Comparison of ENCODE assay signal across 1 cellular context in the genomic region with DNA sequence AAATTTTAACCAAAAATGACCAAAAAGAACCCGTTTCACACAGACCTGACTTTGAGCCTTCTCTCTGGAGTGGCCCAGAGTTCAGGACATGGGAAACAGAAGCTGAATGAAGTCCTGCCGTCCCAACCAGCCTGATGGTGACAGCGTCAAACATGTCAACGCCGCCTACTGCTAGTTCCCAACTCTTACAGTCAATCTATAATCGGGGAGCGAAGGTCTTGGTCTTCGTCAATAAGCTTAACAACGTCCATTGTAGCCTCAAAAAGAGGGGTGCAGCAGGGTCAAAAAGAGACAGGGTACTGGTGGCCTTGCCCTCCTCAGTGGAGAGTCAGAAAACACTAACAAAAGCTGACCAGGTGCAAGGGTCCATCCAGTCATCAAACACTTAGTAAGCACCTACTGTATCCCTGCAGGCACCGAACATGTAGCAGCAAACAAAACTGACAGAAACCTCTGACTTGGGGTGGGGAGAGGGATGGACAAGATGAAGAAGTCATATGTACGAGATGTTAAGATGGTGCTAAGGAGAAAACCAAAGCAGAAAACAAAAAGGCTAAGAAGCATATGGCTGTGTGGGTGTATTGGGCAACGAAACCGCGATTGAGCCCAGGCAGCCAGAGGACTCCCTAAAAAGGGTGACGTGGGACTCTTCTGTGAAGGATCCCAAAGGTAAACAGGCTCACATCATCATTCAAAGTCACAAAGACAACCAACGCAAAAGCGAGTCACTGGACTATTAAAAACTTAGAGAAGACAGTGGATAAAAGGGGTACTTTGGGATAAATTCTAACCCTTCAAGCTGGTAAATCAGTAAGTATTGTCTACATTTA.
TF ChIP-seq lines count a peak whose summit lies in the region.

No MANE protein-coding gene starts in this region.

TF ChIP-seq in IMR-90, 13 proteins besides CTCF, POLR2A, EP300 and RAD21 (continued from another document):
- TF ChIP-seq USF2 (IDR thresholded peaks at IDR 0.05; ENCODE audit: low read depth, low read length) (no peak), SMC3 (IDR thresholded peaks at IDR 0.05; ENCODE audit: low read depth, low read length) (no peak), MAFK (IDR thresholded peaks at IDR 0.05; ENCODE audit: low read depth, low read length) (no peak), CEBPB (IDR thresholded peaks at IDR 0.05; ENCODE audit: low read depth, low read length) (no peak; the same call in 1 of the 2 replicates), RFX5 (IDR thresholded peaks at IDR 0.05; ENCODE audit: low read depth, low read length) (no peak)
